Comparison of ENCODE assay signal across 19 cellular contexts in the genomic region with DNA sequence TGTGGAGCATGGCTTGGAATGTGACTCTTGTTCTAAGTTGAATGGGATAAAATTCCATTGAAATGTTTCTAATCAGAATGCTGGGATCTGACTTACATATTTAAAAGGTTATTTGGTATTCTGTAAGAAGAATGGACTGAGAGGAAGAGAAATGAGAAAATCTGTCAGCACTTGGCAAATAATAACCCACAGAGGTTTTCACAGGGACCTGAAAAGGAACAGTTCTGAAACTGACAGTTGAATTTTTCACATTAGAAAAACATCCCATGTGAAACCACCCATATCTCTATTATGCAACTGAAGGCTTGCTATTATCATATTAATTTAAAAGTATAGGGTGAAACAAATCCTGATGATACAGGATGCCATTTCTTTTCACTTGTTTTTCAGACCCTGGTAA.
DNase-seq lines count a peak whose midpoint lies in the region; ATAC-seq, FAIRE-seq and TF ChIP-seq lines count a peak whose summit lies in the region.
"Had no signal": no experiment of that assay in that cellular context is flagged by ENCODE, and none has a peak within 500 bp of the region (broad histone marks: within the 10 kb centered on the region; RNA-seq: fewer than 3 reads in every experiment).

No MANE protein-coding gene starts in this region.

- no peaks in the 10 kb centered on the region for H4K20me1 ChIP-seq in KMS-11 (ENCODE audit: insufficient read depth)

- H3K36me3 ChIP-seq in KMS-11 (ENCODE audit: insufficient read depth): no peaks in the 10 kb centered on the region
- no peaks in the 10 kb centered on the region for H3K36me3 ChIP-seq in BE2C
- H3K36me3 ChIP-seq: lower lobe of right lung had no signal

- H3K4me1 ChIP-seq in KMS-11 (ENCODE audit: low read depth, poor library complexity, severe bottlenecking) (peaks cover 16% of the 10 kb centered on the region), BE2C (no peaks in the 10 kb centered on the region)

- no peak overlapping the region for H2AFZ ChIP-seq in KMS-11 (ENCODE audit: low read depth)
- H2AFZ ChIP-seq: GM23338 had no signal

- no peaks in the 10 kb centered on the region for H3K79me2 ChIP-seq in KMS-11 (ENCODE audit: insufficient read depth, low read depth)

- no peak for DNase-seq in GM18507 (ENCODE audit: extremely low spot score, insufficient read length, low read depth)
- no peak for DNase-seq in DMS53 treated with DMSO at 0.1 percent for 48 hours (lab: John Stamatoyannopoulos, UW; ENCODE audit: unreplicated experiment)
- no peak for DNase-seq in BE2C
- DNase-seq in NCI-H748 (lab: John Stamatoyannopoulos, UW; ENCODE audit: unreplicated experiment): no peak
- DNase-seq in activated CD8-positive, alpha-beta memory T cell treated with anti-CD3 and anti-CD28 coated beads, Interleukin-2, amount 50 U/mL, for 4 hours: no peak
- DNase-seq: activated CD4-positive, alpha-beta T cell treated with anti-CD3 and anti-CD28 coated beads, Interleukin-2, amount 50 U/mL, for 1 hour; activated T-cell treated with anti-CD3 and anti-CD28 coated beads, Interleukin-2, amount 50 U/mL, for 72 hours; aorta; dorsolateral prefrontal cortex; Karpas-422; lower lobe of right lung; natural killer cell; NCI-H1930; NCI-H748 treated with DMSO at 0.1 percent for 48 hours; stimulated activated CD4-positive, alpha-beta T cell treated with anti-CD3 and anti-CD28 coated beads, Interleukin-2, amount 100 ng/mL, for 24 hours had no signal

- H3K4me2 ChIP-seq in KMS-11: peak overlapping the region; percentile 37
- H3K4me2 ChIP-seq: GM23338 had no signal

- H3K9ac ChIP-seq in KMS-11: no peak overlapping the region

- H3K4me3 ChIP-seq in KMS-11 (IDR thresholded peaks at IDR 0.05; ENCODE audit: insufficient read depth, low read depth, low read length) (no peak overlapping the region), BE2C (ENCODE audit: low read depth, low read length) (no peak overlapping the region)
- H3K4me3 ChIP-seq: dorsolateral prefrontal cortex, GM23338, lower lobe of right lung had no signal

- no peak overlapping the region for H3K27ac ChIP-seq in KMS-11
- H3K27ac ChIP-seq: lower lobe of right lung had no signal

- no peaks in the 10 kb centered on the region for H3K27me3 ChIP-seq in KMS-11 (ENCODE audit: insufficient read depth, low read depth)
- no peaks in the 10 kb centered on the region for H3K27me3 ChIP-seq in BE2C
- H3K27me3 ChIP-seq: dorsolateral prefrontal cortex had no signal

- peak; percentile 64 for ATAC-seq in GM21367 (IDR thresholded peaks at IDR 0.05; ENCODE audit: unreplicated experiment)
- peak; percentile 75 for ATAC-seq in HG02885 (IDR thresholded peaks at IDR 0.05; ENCODE audit: poor library complexity, unreplicated experiment)
- ATAC-seq: activated T-cell treated with anti-CD3 and anti-CD28 coated beads, Interleukin-2, amount 50 U/mL, for 72 hours; GM23338; lower lobe of right lung; natural killer cell had no signal

- no peaks in the 10 kb centered on the region for H3K9me3 ChIP-seq in BE2C

- FAIRE-seq in GM18507 (lab: Jason Lieb, UNC): peak; percentile 76

- no peak for TF ChIP-seq CTCF in KMS-11 (conservative IDR thresholded peaks at IDR 0.05; ENCODE audit: low read depth, low read length)
- no peak for TF ChIP-seq CTCF in BE2C (IDR thresholded peaks at IDR 0.05; ENCODE audit: low read depth, low read length)
